Comparison of ENCODE assay signal across 1 cellular context in the genomic region with DNA sequence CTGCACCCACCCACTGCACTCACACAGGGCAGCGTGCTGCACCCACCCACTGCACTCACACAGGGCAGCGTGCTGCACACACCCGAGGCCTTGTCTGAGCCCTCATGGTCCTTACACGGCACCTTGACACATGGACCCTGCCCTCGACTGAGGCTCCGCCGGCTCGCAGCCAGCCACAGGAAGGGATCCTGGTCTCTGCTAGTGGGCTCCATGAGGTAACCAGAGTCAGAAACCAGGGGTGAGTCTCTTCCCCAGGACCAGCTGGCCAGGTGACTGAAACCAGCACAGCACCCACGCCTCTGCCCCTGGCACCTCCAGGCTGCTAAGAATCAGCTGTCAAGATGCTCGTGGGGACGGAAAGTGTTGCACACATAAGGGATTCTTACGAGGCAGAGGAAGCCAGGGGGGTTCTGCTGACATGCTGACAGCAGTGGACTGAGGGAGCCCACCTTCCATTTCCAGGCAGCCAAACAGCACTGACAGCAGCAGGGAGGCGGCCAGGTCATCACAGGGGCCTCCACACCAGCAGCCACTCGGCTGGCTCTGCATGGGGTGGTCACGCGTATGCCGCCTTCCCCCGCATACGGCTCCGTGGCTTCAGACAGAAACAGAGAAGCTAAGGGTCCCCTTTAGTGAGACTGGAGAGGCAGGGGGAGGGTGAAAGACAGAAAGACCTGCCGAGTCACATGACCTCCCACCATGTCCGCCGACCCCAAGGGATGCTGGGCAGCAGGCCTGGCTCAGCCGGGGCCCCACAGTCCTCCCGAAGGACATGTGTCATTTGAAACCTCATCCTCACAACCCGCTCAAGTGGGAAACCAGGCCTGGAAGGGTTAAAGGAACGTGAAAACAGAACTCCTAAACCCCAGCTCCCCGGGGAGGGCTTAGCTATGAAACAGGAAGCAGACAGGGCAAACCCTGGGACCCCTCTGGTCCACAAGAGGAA.
TF ChIP-seq lines count a peak whose summit lies in the region.

No MANE protein-coding gene starts in this region.

TF ChIP-seq in HEK293, 187 proteins besides CTCF, POLR2A, EP300 and RAD21 (continued from another document):
- TF ChIP-seq GLI2 (tag by site-specific recombination; IDR thresholded peaks at IDR 0.05; ENCODE audit: borderline replicate concordance, low read depth): no peak
- TF ChIP-seq ZNF76 (tag by site-specific recombination; IDR thresholded peaks at IDR 0.05; ENCODE audit: borderline replicate concordance, low read depth): no peak
- TF ChIP-seq, protein P1, sequence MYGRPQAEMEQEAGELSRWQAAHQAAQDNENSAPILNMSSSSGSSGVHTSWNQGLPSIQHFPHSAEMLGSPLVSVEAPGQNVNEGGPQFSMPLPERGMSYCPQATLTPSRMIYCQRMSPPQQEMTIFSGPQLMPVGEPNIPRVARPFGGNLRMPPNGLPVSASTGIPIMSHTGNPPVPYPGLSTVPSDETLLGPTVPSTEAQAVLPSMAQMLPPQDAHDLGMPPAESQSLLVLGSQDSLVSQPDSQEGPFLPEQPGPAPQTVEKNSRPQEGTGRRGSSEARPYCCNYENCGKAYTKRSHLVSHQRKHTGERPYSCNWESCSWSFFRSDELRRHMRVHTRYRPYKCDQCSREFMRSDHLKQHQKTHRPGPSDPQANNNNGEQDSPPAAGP (tag by site-specific recombination; IDR thresholded peaks at IDR 0.05): no peak
- TF ChIP-seq ZNF549 (tag by site-specific recombination; IDR thresholded peaks at IDR 0.05): no peak
- TF ChIP-seq ZNF394 (tag by site-specific recombination; IDR thresholded peaks at IDR 0.05; ENCODE audit: borderline replicate concordance): no peak
- TF ChIP-seq ZSCAN16 (tag by site-specific recombination; IDR thresholded peaks at IDR 0.05): no peak
- TF ChIP-seq ZNF146 (tag by site-specific recombination; IDR thresholded peaks at IDR 0.05): no peak
- TF ChIP-seq ZNF416 (tag by site-specific recombination; IDR thresholded peaks at IDR 0.05): no peak
- no peak for TF ChIP-seq ZNF768 (tag by site-specific recombination; IDR thresholded peaks at IDR 0.05)
